Comparison of ENCODE assay signal across 8 cellular contexts in genomic region chr1:160681067-160681890, GRCh38. TPM values are rescaled to one million over a fixed set of nuclear protein-coding genes. Genes with fewer than 3 reads are reported as not detected.
DNase-seq lines count a peak whose midpoint lies in the region; ATAC-seq, FAIRE-seq and TF ChIP-seq lines count a peak whose summit lies in the region.

No MANE protein-coding gene starts in this region.

- ATAC-seq in GM21576 (IDR thresholded peaks at IDR 0.05; ENCODE audit: unreplicated experiment), result peak; percentile 54
- peak; percentile 67 to 84 (median 74) for ATAC-seq in right lobe of liver

- 92% methylated on average over 2 of the region's 10 CpGs for WGBS in right lobe of liver (ENCODE audit: insufficient coverage, low coverage, low lambda C conversion rate, missing lambda C conversion rate)

- H3K27ac ChIP-seq in VCaP (no peak overlapping the region), right lobe of liver (no peak overlapping the region)

- TF ChIP-seq CTCF in VCaP (conservative IDR thresholded peaks at IDR 0.05) (peak; percentile 30; the same call in 1 of the 2 replicates), bronchial epithelial cell (IDR thresholded peaks at IDR 0.05; ENCODE audit: insufficient read depth, low read length, severe bottlenecking) (peak; percentile 79), right lobe of liver (IDR thresholded peaks at IDR 0.05) (peak; percentile 25 to 45 (median 40))

- DNase-seq in COLO829 (ENCODE audit: low spot score) (peak; percentile 92), NAMALWA (ENCODE audit: low spot score) (peak; percentile 98), bronchial epithelial cell (ENCODE audit: low read depth) (peak; percentile 58), right lobe of liver (peak in 2 of 3 donors; percentile 54 to 58), hepatic stellate cell (ENCODE audit: low spot score) (no peak)
- DNase-seq in stimulated activated CD8-positive, alpha-beta memory T cell treated with anti-CD3 and anti-CD28 coated beads, Interleukin-2, amount 100 ng/mL, for 48 hours (ENCODE audit: low read depth in 2 of 2), result peak; percentile 79 to 86

- H3K4me3 ChIP-seq in bronchial epithelial cell (ENCODE audit: low read depth, low read length) (no peak overlapping the region), right lobe of liver (no peak overlapping the region)

- H3K27me3 ChIP-seq in bronchial epithelial cell (ENCODE audit: control insufficient read depth, insufficient read depth, low read length) (peaks cover 2% of the 10 kb centered on the region), right lobe of liver (no peaks in the 10 kb centered on the region)

- no peaks in the 10 kb centered on the region for H3K4me1 ChIP-seq in right lobe of liver

- intact Hi-C loops in right lobe of liver (cut with DNase I), result no loop called here

- H3K36me3 ChIP-seq in bronchial epithelial cell (ENCODE audit: control insufficient read depth, insufficient read depth, low read length), result no peaks in the 10 kb centered on the region
- H3K36me3 ChIP-seq in right lobe of liver, result no peaks in the 10 kb centered on the region

- TF ChIP-seq POLR2A in right lobe of liver (IDR thresholded peaks at IDR 0.05), result no peak

- FAIRE-seq in bronchial epithelial cell (lab: Jason Lieb, UNC), result no peak

- no peaks in the 10 kb centered on the region for H3K9me3 ChIP-seq in right lobe of liver

RNA-seq across cellular contexts. Expression of gene CD48, which starts 30.3 kb away (rescaled TPM):
- total RNA-seq in bronchial epithelial cell (not detected in 2 replicates), right lobe of liver (1 to 10 TPM in 5 of 6 experiments, under 1 TPM in 1; 0.68 to 5.0 (median 3.4) TPM)

RNA-seq across cellular contexts. Expression of gene SLAMF1, which starts 34.4 kb away (rescaled TPM):
- total RNA-seq in bronchial epithelial cell (not detected in 2 replicates), right lobe of liver (under 1 TPM; 0.20 to 0.42 (median 0.28) TPM)

RNA-seq across cellular contexts. Expression of gene SLAMF7, which starts 57.8 kb away (rescaled TPM):
- 0.79 and 3.3 TPM in 2 replicates for total RNA-seq in bronchial epithelial cell
- total RNA-seq in right lobe of liver, result 1 to 10 TPM in 3 of 6 experiments, under 1 TPM in 3; 0.74 to 5.2 (median 0.99) TPM
